In the genomic region with DNA sequence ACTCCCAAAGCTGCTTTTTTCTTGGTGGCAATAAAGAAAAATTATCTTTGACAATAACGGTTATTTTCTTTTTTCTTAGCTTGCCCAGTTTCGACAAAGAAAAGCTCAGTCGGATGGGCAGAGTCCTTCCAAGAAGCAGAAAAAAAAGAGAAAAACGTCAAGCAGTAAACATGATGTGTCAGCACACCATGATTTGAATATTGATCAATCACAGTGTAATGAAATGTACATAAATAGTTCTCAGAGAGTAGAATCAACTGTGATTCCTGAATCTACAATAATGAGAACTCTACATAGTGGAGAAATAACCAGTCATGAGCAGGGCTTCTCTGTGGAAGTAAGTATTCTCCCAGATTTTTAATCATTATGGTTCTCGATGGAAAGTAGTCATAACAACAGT, we compare ENCODE assay signal across 25 cellular contexts. TPM values are rescaled to one million over a fixed set of nuclear protein-coding genes. Genes with fewer than 3 reads are reported as not detected.
DNase-seq lines count a peak whose midpoint lies in the region; ATAC-seq, FAIRE-seq and TF ChIP-seq lines count a peak whose summit lies in the region.
"Had no signal": no experiment of that assay in that cellular context is flagged by ENCODE, and none has a peak within 500 bp of the region (broad histone marks: within the 10 kb centered on the region; RNA-seq: fewer than 3 reads in every experiment).

No MANE protein-coding gene starts in this region.

- BruUV-seq in K562 (replicated peaks; lab: Mats Ljungman, UMichigan): no TSS peak

- no peak for TF ChIP-seq RAD21 in K562 (CRISPR knock-in tag; conservative IDR thresholded peaks at IDR 0.05 in 1 of 2, IDR thresholded peaks at IDR 0.05 in 1 of 2)

- intact Hi-C loops in Right ventricle myocardium inferior (cut with DNase I) (no loop called here), K562 (cut with micrococcal nuclease) (no loop called here), colonic mucosa (cut with DNase I) (no loop called here)

- H3K4me1 ChIP-seq in cardiac muscle cell (ENCODE audit: low read depth): no peaks in the 10 kb centered on the region
- no peaks in the 10 kb centered on the region for H3K4me1 ChIP-seq in K562 (replicated peaks in 1 of 2; ENCODE audit: control insufficient read depth in 2 of 2, insufficient read depth in 2 of 2, low read length in 2 of 2)
- H3K4me1 ChIP-seq in colonic mucosa: no peaks in the 10 kb centered on the region

- no peak for ATAC-seq in Right ventricle myocardium inferior
- ATAC-seq in K562: no peak
- ATAC-seq: CD8-positive, alpha-beta T cell; GM12878; GM23338; HCT116 had no signal

- peaks cover 33% of the 10 kb centered on the region for H3K79me2 ChIP-seq in K562 (ENCODE audit: control insufficient read depth, insufficient read depth, low read length)

- no peak for TF ChIP-seq EP300 in K562 (IDR thresholded peaks at IDR 0.05; ENCODE audit: low read length)

- no peak for TF ChIP-seq POLR2A in K562 (conservative IDR thresholded peaks at IDR 0.05)

- H3K9ac ChIP-seq in K562 (ENCODE audit: insufficient read depth in 1 of 2, low read depth in 2 of 2, low read length in 2 of 2) (no peak overlapping the region), colonic mucosa (ENCODE audit: low read depth in 2 of 2, low read length in 2 of 2) (no peak overlapping the region)
- H3K9ac ChIP-seq: BLaER1 had no signal

- H4K20me1 ChIP-seq in K562 (replicated peaks; ENCODE audit: control insufficient read depth, insufficient read depth, low read length): no peaks in the 10 kb centered on the region

- POLR2A ChIA-PET in K562 (lab: Yijun Ruan, JAX): no interaction called here

- TF ChIP-seq CTCF in cardiac muscle cell (IDR thresholded peaks at IDR 0.05; ENCODE audit: low read depth, low read length) (no peak), K562 (IDR thresholded peaks at IDR 0.05 in 2 of 3, conservative IDR thresholded peaks at IDR 0.05 in 1 of 3; ENCODE audit: insufficient read depth in 2 of 3, low read depth in 1 of 3, low read length in 3 of 3) (no peak), colonic mucosa (IDR thresholded peaks at IDR 0.05) (no peak), foreskin fibroblast (IDR thresholded peaks at IDR 0.05; ENCODE audit: low read depth, low read length) (no peak)

- H3K27me3 ChIP-seq in cardiac muscle cell: no peaks in the 10 kb centered on the region
- no peaks in the 10 kb centered on the region for H3K27me3 ChIP-seq in K562 (ENCODE audit: control insufficient read depth in 2 of 2, insufficient read depth in 2 of 2, low read length in 2 of 2)
- no peaks in the 10 kb centered on the region for H3K27me3 ChIP-seq in colonic mucosa
- H3K27me3 ChIP-seq: BLaER1 had no signal

- no peaks in the 10 kb centered on the region for H3K9me1 ChIP-seq in K562 (ENCODE audit: control insufficient read depth, insufficient read depth, low read length)

- H3K4me2 ChIP-seq in K562 (ENCODE audit: insufficient read depth, low read length): no peak overlapping the region
- H3K4me2 ChIP-seq: BLaER1, GM23338 had no signal

- no peak for FAIRE-seq in K562 (lab: Jason Lieb, UNC)
- FAIRE-seq: D721Med, GM12878, GM19239 had no signal

- DNase-seq in cardiac muscle cell (ENCODE audit: low read depth in 1 of 2, low spot score in 1 of 2) (no peak), Right ventricle myocardium inferior (ENCODE audit: missing footprints) (no peak), K562 (ENCODE audit: extremely low read depth in 1 of 4, low spot score in 3 of 4) (no peak), medulla oblongata (ENCODE audit: extremely low spot score) (peak; percentile 9), HuH-7 (ENCODE audit: low spot score) (no peak), colonic mucosa (no peak), HPDE6-E6E7 (ENCODE audit: extremely low spot score) (no peak), foreskin fibroblast (no peak)
- DNase-seq: ACHN; AML-193; Caco-2; CD4-positive, CD25-positive, alpha-beta regulatory T cell; CD8-positive, alpha-beta T cell; DMS 273 treated with DMSO at 0.1 percent for 48 hours; DMS79; GDM1; H9 had no signal

- H2AFZ ChIP-seq in K562 (ENCODE audit: low read depth, low read length): no peak overlapping the region
- H2AFZ ChIP-seq: GM23338 had no signal

- H3K27ac ChIP-seq in cardiac muscle cell: peak overlapping the region; percentile 1
- H3K27ac ChIP-seq in K562 (ENCODE audit: extremely low read depth, low read depth, low read length): no peak overlapping the region
- H3K27ac ChIP-seq in colonic mucosa: no peak overlapping the region
- H3K27ac ChIP-seq: 22Rv1, BLaER1, C4-2B had no signal

- peaks cover 2% of the 10 kb centered on the region for H3K36me3 ChIP-seq in cardiac muscle cell
- peaks cover 12% of the 10 kb centered on the region for H3K36me3 ChIP-seq in K562 (ENCODE audit: control insufficient read depth, insufficient read depth, low read length)
- no peaks in the 10 kb centered on the region for H3K36me3 ChIP-seq in colonic mucosa

- CTCF ChIA-PET in K562 (lab: Yijun Ruan, JAX; ENCODE audit: low intra/inter-chr PET ratio): no interaction called here

- in situ Hi-C loops in K562 (cut with MboI): no loop called here

- H3K9me3 ChIP-seq in cardiac muscle cell (ENCODE audit: low read depth): no peaks in the 10 kb centered on the region
- H3K9me3 ChIP-seq in K562 (replicated peaks; ENCODE audit: control insufficient read depth, insufficient read depth, low read depth, low read length): no peaks in the 10 kb centered on the region
- H3K9me3 ChIP-seq in colonic mucosa: no peaks in the 10 kb centered on the region
- H3K9me3 ChIP-seq: Caco-2 had no signal

- H3K4me3 ChIP-seq in cardiac muscle cell (no peak overlapping the region), K562 (no peak overlapping the region), colonic mucosa (no peak overlapping the region), foreskin fibroblast (ENCODE audit: low read depth in 1 of 2, low read length in 2 of 2) (no peak overlapping the region)
- H3K4me3 ChIP-seq: BLaER1, GM12878, GM23338 had no signal

- whole genome bisulfite sequencing in K562 (ENCODE audit: insufficient coverage, low coverage, missing lambda C conversion rate): 64% methylated on average over 5 of the region's 5 CpGs

TF ChIP-seq in K562, 482 proteins besides CTCF, POLR2A, EP300 and RAD21:
- no peak for TF ChIP-seq KAT2B (IDR thresholded peaks at IDR 0.05; ENCODE audit: low read depth, low read length)
- peak; percentile 68 for TF ChIP-seq ZNF316 (IDR thresholded peaks at IDR 0.05)
TF ChIP-seq in K562: peak in this region for 1.

RNA-seq across cellular contexts. Expression of a gene that starts 33.0 kb away (rescaled TPM):
- total RNA-seq in cardiac muscle cell (19.1 and 41.4 TPM in 2 replicates), Right ventricle myocardium inferior (44.1 TPM), K562 (2014; rRNA removed) (37.6 and 47.1 TPM in 2 replicates), K562 (2014; rRNA removed; fragmentation: Illumina TruSeq; extraction: Trizol) (77.8 and 86.2 TPM in 2 replicates), K562 (2015; rRNA removed; fragmentation: Illumina TruSeq; extraction: Trizol) (73.8 and 80.9 TPM in 2 replicates), K562 (2021) (35.0 and 40.1 TPM in 2 replicates), colonic mucosa (100 to 1,000 TPM in 1 of 2 donors, 10 to 100 TPM in 1; 97.7 to 140 TPM)
- polyA plus RNA-seq in cardiac muscle cell (57.1 and 77.0 TPM in 2 replicates), K562 (2011; rRNA removed) (33.9 and 46.3 TPM in 2 replicates), K562 (2014; fragmentation: Illumina TruSeq; extraction: Trizol) (31.6 and 36.1 TPM in 2 replicates), K562 (2014; fragmentation: Nextera tagmentation; extraction: Ambion mirVana) (10 to 100 TPM; 25.5 to 49.4 TPM), K562 (2014; rRNA removed) (28.2 TPM in 2 replicates)
- 39.3 and 248 TPM in 2 replicates for total RNA-seq in K562 (2011; cell fraction: chromatin; rRNA removed; ENCODE audit: low replicate concordance)
- 24.2 and 41.6 TPM in 2 replicates for total RNA-seq in K562 (2011; cell fraction: nucleolus; rRNA removed)
- 70.0 and 117 TPM in 2 replicates for total RNA-seq in K562 (2011; cell fraction: nucleoplasm; rRNA removed)
- polyA plus RNA-seq in K562 (2011; cell fraction: cytosol; rRNA removed): 5.1 and 10.2 TPM in 2 replicates
- polyA plus RNA-seq in K562 (2011; cell fraction: nucleus; rRNA removed): 40.4 and 47.0 TPM in 2 replicates
- polyA plus RNA-seq in K562 (2012): 22.3 and 29.2 TPM in 2 replicates
- polyA minus RNA-seq in K562 (2011; rRNA and poly(A)+ RNA removed): 92.9 and 93.0 TPM in 2 replicates
- polyA minus RNA-seq in K562 (2011; cell fraction: cytosol; rRNA and poly(A)+ RNA removed): 25.8 and 26.6 TPM in 2 replicates
- 71.4 and 126 TPM in 2 replicates for polyA minus RNA-seq in K562 (2011; cell fraction: nucleus; rRNA and poly(A)+ RNA removed)
